Comparison of ENCODE assay signal across 21 cellular contexts in the genomic region with DNA sequence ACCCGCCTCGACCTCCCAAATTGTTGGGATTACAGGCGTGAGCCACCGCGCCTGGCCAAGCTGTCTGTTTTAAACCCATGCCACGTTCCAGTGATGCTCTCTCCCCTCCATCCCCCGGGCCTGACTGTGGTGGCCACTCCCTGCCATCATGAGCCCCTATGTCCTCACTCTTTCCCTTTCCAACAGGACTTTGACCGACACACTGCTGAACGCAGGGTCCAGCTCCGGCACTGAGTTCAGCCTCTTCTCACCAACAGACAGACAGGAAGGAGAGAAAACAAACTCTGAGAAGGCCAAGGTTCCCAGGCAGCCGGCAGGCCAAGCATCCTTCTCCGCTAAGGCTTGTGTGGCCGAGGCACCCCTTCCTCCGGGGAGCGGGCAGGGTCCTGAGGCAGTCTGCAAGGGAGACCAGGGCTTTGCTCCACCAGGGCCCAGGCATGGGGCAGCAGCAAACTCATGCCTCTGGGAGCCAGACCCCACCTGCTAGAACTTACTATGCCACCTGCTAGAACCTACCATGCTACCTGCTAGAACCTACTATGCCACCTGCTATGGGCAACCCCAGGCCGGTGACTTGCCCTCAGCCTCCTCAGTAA.
"Had no signal": no experiment of that assay in that cellular context is flagged by ENCODE, and none has a peak within 500 bp of the region (broad histone marks: within the 10 kb centered on the region; RNA-seq: fewer than 3 reads in every experiment).

No MANE protein-coding gene starts in this region.

- H3K27me3 Mint-ChIP-seq: activated CD4-positive, alpha-beta memory T cell treated with anti-CD3 and anti-CD28 coated beads for 36 hours; activated CD4-positive, alpha-beta T cell treated with anti-CD3 and anti-CD28 coated beads, Interleukin-2, amount 10 ng/mL, durations not matched to agents 7 days and 5 days; activated naive CD8-positive, alpha-beta T cell treated with anti-CD3 and anti-CD28 coated beads for 36 hours; T-cell had no signal

- H3K36me3 Mint-ChIP-seq: activated naive CD8-positive, alpha-beta T cell treated with anti-CD3 and anti-CD28 coated beads for 36 hours had no signal

- DNase-seq: activated CD4-positive, alpha-beta memory T cell treated with anti-CD3 and anti-CD28 coated beads for 36 hours; activated CD4-positive, alpha-beta T cell treated with anti-CD3 and anti-CD28 coated beads, Interleukin-2, amount 10 ng/mL, durations not matched to agents 7 days and 5 days; activated CD4-positive, CD25-positive, alpha-beta regulatory T cell; activated CD8-positive, alpha-beta memory T cell treated with anti-CD3 and anti-CD28 coated beads, Interleukin-2, amount 50 U/mL, for 48 hours; activated naive CD8-positive, alpha-beta T cell treated with anti-CD3 and anti-CD28 coated beads for 36 hours; activated T-cell treated with anti-CD3 and anti-CD28 coated beads, Interleukin-2, amount 50 U/mL, for 1 hour; anterior cingulate cortex; cerebellar nuclear complex; KG1; NCI-H1048; NCI-H146; NCI-H187 treated with DMSO at 0.1 percent for 48 hours; NCI-H2081 treated with DMSO at 0.1 percent for 48 hours; NCI-H446; NCI-H524; Peyer's patch; SIG-M5; T-cell; T-helper 2 cell; T1000 had no signal

- H3K27ac Mint-ChIP-seq: activated CD4-positive, alpha-beta memory T cell treated with anti-CD3 and anti-CD28 coated beads for 36 hours; activated CD4-positive, alpha-beta T cell treated with anti-CD3 and anti-CD28 coated beads, Interleukin-2, amount 10 ng/mL, durations not matched to agents 7 days and 5 days; activated naive CD8-positive, alpha-beta T cell treated with anti-CD3 and anti-CD28 coated beads for 36 hours; T-cell had no signal

- H3K27me3 ChIP-seq: Peyer's patch had no signal

- ATAC-seq: T-cell had no signal

- H3K9me3 ChIP-seq: Peyer's patch had no signal

- H3K4me3 Mint-ChIP-seq: activated CD4-positive, alpha-beta memory T cell treated with anti-CD3 and anti-CD28 coated beads for 36 hours; activated CD4-positive, alpha-beta T cell treated with anti-CD3 and anti-CD28 coated beads, Interleukin-2, amount 10 ng/mL, durations not matched to agents 7 days and 5 days; activated naive CD8-positive, alpha-beta T cell treated with anti-CD3 and anti-CD28 coated beads for 36 hours; T-cell had no signal

- H3K4me1 ChIP-seq: Peyer's patch had no signal

- H3K4me3 ChIP-seq: Peyer's patch had no signal

- H3K27ac ChIP-seq: Peyer's patch, RWPE1 had no signal

- H3K9me3 Mint-ChIP-seq: activated CD4-positive, alpha-beta memory T cell treated with anti-CD3 and anti-CD28 coated beads for 36 hours; activated CD4-positive, alpha-beta T cell treated with anti-CD3 and anti-CD28 coated beads, Interleukin-2, amount 10 ng/mL, durations not matched to agents 7 days and 5 days; activated naive CD8-positive, alpha-beta T cell treated with anti-CD3 and anti-CD28 coated beads for 36 hours; T-cell had no signal
